Comparison of ENCODE assay signal across 21 cellular contexts in genomic region chr2:236341066-236341465, GRCh38.
DNase-seq lines count a peak whose midpoint lies in the region; ATAC-seq and TF ChIP-seq lines count a peak whose summit lies in the region.
"Had no signal": no experiment of that assay in that cellular context is flagged by ENCODE, and none has a peak within 500 bp of the region (broad histone marks: within the 10 kb centered on the region; RNA-seq: fewer than 3 reads in every experiment).

No MANE protein-coding gene starts in this region.

- H3K4me1 Mint-ChIP-seq in neural progenitor cell = peaks cover 47% of the 10 kb centered on the region
- H3K4me1 Mint-ChIP-seq in nephron progenitor cell = peaks cover 47% of the 10 kb centered on the region

- no peak overlapping the region for H3K4me2 ChIP-seq in neural progenitor cell

- H3K27ac ChIP-seq in left ventricle myocardium inferior (replicated peaks) (peak overlapping the region; percentile 32), neural progenitor cell (no peak overlapping the region), uterus (no peak overlapping the region)

- H2AFZ ChIP-seq in neural progenitor cell (replicated peaks) = no peak overlapping the region

- peaks cover 14% of the 10 kb centered on the region for H3K9me3 Mint-ChIP-seq in neural progenitor cell
- peaks cover 22% of the 10 kb centered on the region for H3K9me3 Mint-ChIP-seq in nephron progenitor cell
- H3K9me3 Mint-ChIP-seq: CD4-positive, CD25-positive, alpha-beta regulatory T cell had no signal

- H3K27me3 Mint-ChIP-seq in neural progenitor cell (ENCODE audit: insufficient read depth, low read depth) = peaks cover 5% of the 10 kb centered on the region
- H3K27me3 Mint-ChIP-seq in nephron progenitor cell (ENCODE audit: low read depth, poor library complexity) = peaks cover 3% of the 10 kb centered on the region

- peaks cover 54% of the 10 kb centered on the region for H3K4me1 ChIP-seq in left ventricle myocardium inferior
- H3K4me1 ChIP-seq in neural progenitor cell = peaks cover 40% of the 10 kb centered on the region
- H3K4me1 ChIP-seq in uterus = peaks cover 0 to 4% of the 10 kb centered on the region in 2 donors

- no peaks in the 10 kb centered on the region for H3K79me2 ChIP-seq in neural progenitor cell (ENCODE audit: low read depth)

- no peaks in the 10 kb centered on the region for H4K20me1 ChIP-seq in neural progenitor cell (ENCODE audit: low read depth)
- H4K20me1 ChIP-seq: BLaER1 had no signal

- H3K27ac Mint-ChIP-seq in neural progenitor cell (peak overlapping the region; percentile 84), nephron progenitor cell (no peak overlapping the region)
- H3K27ac Mint-ChIP-seq: CD4-positive, CD25-positive, alpha-beta regulatory T cell had no signal

- H3K36me3 Mint-ChIP-seq in neural progenitor cell (peaks cover 3% of the 10 kb centered on the region), nephron progenitor cell (ENCODE audit: low read depth) (peaks cover 47% of the 10 kb centered on the region)
- H3K36me3 Mint-ChIP-seq: CD4-positive, CD25-positive, alpha-beta regulatory T cell had no signal

- TF ChIP-seq CTCF in left ventricle myocardium inferior (IDR thresholded peaks at IDR 0.05; ENCODE audit: borderline replicate concordance) (no peak), neural progenitor cell (IDR thresholded peaks at IDR 0.05) (no peak), uterus (IDR thresholded peaks at IDR 0.05) (no peak), nephron progenitor cell (IDR thresholded peaks at IDR 0.05) (no peak)

- peak overlapping the region; percentile 27 for H3K4me3 Mint-ChIP-seq in neural progenitor cell
- H3K4me3 Mint-ChIP-seq in nephron progenitor cell = no peak overlapping the region

- H3K4me3 ChIP-seq in left ventricle myocardium inferior (no peak overlapping the region), neural progenitor cell (no peak overlapping the region), uterus (no peak overlapping the region)
- H3K4me3 ChIP-seq: BLaER1 had no signal

- H3K9ac ChIP-seq in neural progenitor cell = no peak overlapping the region
- H3K9ac ChIP-seq: BLaER1 had no signal

- DNase-seq in left ventricle myocardium inferior (no peak), Right ventricle myocardium superior (no peak), ecto neural progenitor cell (ENCODE audit: low spot score) (peak; percentile 39), neural progenitor cell (ENCODE audit: low spot score) (no peak), uterus (no peak), KBM-7 (no peak), nephron progenitor cell (no peak)
- DNase-seq: CD4-positive, CD25-positive, alpha-beta regulatory T cell; Kasumi-1; NCI-H1092 treated with DMSO at 0.1 percent for 48 hours; NCI-H1436; NCI-H187; NCI-H2081 treated with DMSO at 0.1 percent for 48 hours; NCI-H2171; NCI-H226; NCI-H510A; NCI-H69; RPMI8226; SHP77 had no signal

- peaks cover 3% of the 10 kb centered on the region for H3F3A ChIP-seq in neural progenitor cell (ENCODE audit: low read depth)

- no peaks in the 10 kb centered on the region for H3K27me3 ChIP-seq in left ventricle myocardium inferior (ENCODE audit: low read depth)
- H3K27me3 ChIP-seq in neural progenitor cell = no peaks in the 10 kb centered on the region
- H3K27me3 ChIP-seq in uterus = no peaks in the 10 kb centered on the region
- H3K27me3 ChIP-seq: BLaER1 had no signal

- in situ Hi-C loops in KBM-7 (cut with MboI; ENCODE audit: low pct_unique_long_range_greater_than_20kb, low sequenced_read_pairs) = loop anchor here (25.0 kb wide), 1 partner anchor 721 kb away; no protein-coding TSS in a partner anchor

- intact Hi-C loops in left ventricle myocardium inferior (cut with micrococcal nuclease) = no loop called here
- intact Hi-C loops in Right ventricle myocardium superior (cut with DNase I) = no loop called here
- intact Hi-C loops in uterus (cut with DNase I; ENCODE audit: low total_unique reads) = no loop called here

- ATAC-seq in Right ventricle myocardium superior (ENCODE audit: poor library complexity) = no peak
- ATAC-seq: HepG2 had no signal

- H3K9me3 ChIP-seq in left ventricle myocardium inferior (replicated peaks) = no peaks in the 10 kb centered on the region
- H3K9me3 ChIP-seq in neural progenitor cell (ENCODE audit: low read depth) = peaks cover 11% of the 10 kb centered on the region
- H3K9me3 ChIP-seq in uterus = no peaks in the 10 kb centered on the region

- TF ChIP-seq POLR2A in uterus (IDR thresholded peaks at IDR 0.05) = no peak

- H3K36me3 ChIP-seq in left ventricle myocardium inferior (no peaks in the 10 kb centered on the region), neural progenitor cell (peaks cover 5% of the 10 kb centered on the region), uterus (no peaks in the 10 kb centered on the region)
- H3K36me3 ChIP-seq: BLaER1 had no signal
